Comparison of ENCODE assay signal across 8 cellular contexts in genomic region chr6:10411131-10411914, GRCh38. TPM values are rescaled to one million over a fixed set of nuclear protein-coding genes. Genes with fewer than 3 reads are reported as not detected.
A peak's percentile ranks its signal among the peaks of the same experiment; 100 is the strongest.
DNase-seq lines count a peak whose midpoint lies in the region; ATAC-seq and TF ChIP-seq lines count a peak whose summit lies in the region.

No MANE protein-coding gene starts in this region.

- WGBS in HUES64 = under 1% methylated on average over 60 of the region's 60 CpGs

- H3K9ac ChIP-seq in HUES64 (ENCODE audit: low read depth, low read length) (no peak overlapping the region), muscle layer of colon (ENCODE audit: low read length) (no peak overlapping the region)

- TF ChIP-seq CTCF in C4-2B (conservative IDR thresholded peaks at IDR 0.05) (no peak), cardiac fibroblast (IDR thresholded peaks at IDR 0.05; ENCODE audit: low read depth, low read length) (no peak), omental fat pad (IDR thresholded peaks at IDR 0.05) (no peak)

- no peaks in the 10 kb centered on the region for H3K9me3 ChIP-seq in HUES64 (ENCODE audit: insufficient read depth, low read depth, low read length)
- H3K9me3 ChIP-seq in muscle layer of colon (ENCODE audit: low read length) = no peaks in the 10 kb centered on the region

- H3K36me3 ChIP-seq in HUES64 (ENCODE audit: insufficient read depth, low read length) (no peaks in the 10 kb centered on the region; the same call in 1 of the 2 replicates), muscle layer of colon (ENCODE audit: insufficient read depth, low read length) (no peaks in the 10 kb centered on the region)

- ATAC-seq in GM19324 (IDR thresholded peaks at IDR 0.05; ENCODE audit: low FRiP score, unreplicated experiment) (no peak), omental fat pad (ENCODE audit: low FRiP score) (no peak)

- H3K4me3 ChIP-seq in HUES64 (ENCODE audit: low read length) (peak overlapping the region; percentile 57), cardiac fibroblast (replicated peaks in 1 of 2; ENCODE audit: low read depth in 2 of 2, low read length in 2 of 2) (peak overlapping the region; percentile 61 to 63), muscle layer of colon (ENCODE audit: low read depth in 1 of 2, low read length in 2 of 2) (peak overlapping the region; percentile 62 to 83)

- peaks cover 41% of the 10 kb centered on the region for H3K4me1 ChIP-seq in HUES64 (ENCODE audit: insufficient read depth, low read length)
- H3K4me1 ChIP-seq in muscle layer of colon (ENCODE audit: insufficient read depth, low read length) = peaks cover 22% of the 10 kb centered on the region

- H3K27ac ChIP-seq in C4-2B = peak overlapping the region; percentile 71
- H3K27ac ChIP-seq in HUES64 (ENCODE audit: low read depth, low read length) = no peak overlapping the region
- H3K27ac ChIP-seq in muscle layer of colon (ENCODE audit: low read depth, low read length) = no peak overlapping the region

- peaks cover 99% of the 10 kb centered on the region for H3K27me3 ChIP-seq in HUES64 (ENCODE audit: insufficient read depth, low read length)
- H3K27me3 ChIP-seq in muscle layer of colon (ENCODE audit: control insufficient read depth in 1 of 2, insufficient read depth in 2 of 2, low read length in 2 of 2) = peaks cover 79 to 86% of the 10 kb centered on the region in 2 donors

- DNase-seq in cardiac fibroblast (ENCODE audit: low read depth in 2 of 2) (no peak), NK-92 (lab: John Stamatoyannopoulos, UW; ENCODE audit: unreplicated experiment) (no peak), omental fat pad (ENCODE audit: low spot score) (no peak)
- no peak for DNase-seq in stimulated activated CD4-positive, alpha-beta T cell treated with anti-CD3 and anti-CD28 coated beads, Interleukin-2, amount 100 ng/mL, for 48 hours

RNA-seq across cellular contexts. Expression of gene TFAP2A, which starts 3.6 kb away (rescaled TPM):
- polyA plus RNA-seq in HUES64 (2013, experiment 1 of 2) = 4.0 TPM
- 8.7 TPM for polyA plus RNA-seq in HUES64 (2013, experiment 2 of 2)
- not detected for total RNA-seq in omental fat pad
